In the genomic region with DNA sequence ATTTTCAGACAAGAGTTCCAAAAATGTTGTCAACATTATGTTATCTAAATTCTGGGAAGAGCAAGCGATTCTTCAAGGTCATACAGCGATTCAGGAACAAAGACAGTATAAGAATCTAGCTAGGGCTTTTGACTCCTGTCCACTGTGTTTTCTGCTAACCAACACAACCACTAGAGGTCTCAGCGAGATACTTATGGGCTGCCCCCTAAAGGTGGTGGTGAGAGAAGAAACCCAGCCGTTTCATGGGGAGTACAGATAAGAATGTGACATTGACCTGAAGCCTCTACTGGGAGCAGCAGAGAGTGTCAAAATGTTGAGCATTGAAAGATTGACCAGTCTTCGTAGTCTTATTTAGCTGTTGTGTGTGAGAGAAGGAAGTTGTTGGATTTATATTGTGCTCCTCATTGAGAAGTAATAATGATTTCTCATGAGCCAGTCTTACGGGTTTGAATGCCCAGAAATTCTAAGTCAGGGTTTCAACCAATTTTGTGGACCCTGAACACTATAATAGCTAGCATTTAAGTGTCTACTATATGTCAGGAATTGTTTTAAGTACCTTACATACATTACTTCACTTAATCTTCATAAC, we compare ENCODE assay signal across 1 cellular context.
TF ChIP-seq lines count a peak whose summit lies in the region.

No MANE protein-coding gene starts in this region.

TF ChIP-seq in HepG2, 621 proteins besides CTCF, POLR2A, EP300 and RAD21 (continued from another document and continues in another):
- TF ChIP-seq, protein P1, sequence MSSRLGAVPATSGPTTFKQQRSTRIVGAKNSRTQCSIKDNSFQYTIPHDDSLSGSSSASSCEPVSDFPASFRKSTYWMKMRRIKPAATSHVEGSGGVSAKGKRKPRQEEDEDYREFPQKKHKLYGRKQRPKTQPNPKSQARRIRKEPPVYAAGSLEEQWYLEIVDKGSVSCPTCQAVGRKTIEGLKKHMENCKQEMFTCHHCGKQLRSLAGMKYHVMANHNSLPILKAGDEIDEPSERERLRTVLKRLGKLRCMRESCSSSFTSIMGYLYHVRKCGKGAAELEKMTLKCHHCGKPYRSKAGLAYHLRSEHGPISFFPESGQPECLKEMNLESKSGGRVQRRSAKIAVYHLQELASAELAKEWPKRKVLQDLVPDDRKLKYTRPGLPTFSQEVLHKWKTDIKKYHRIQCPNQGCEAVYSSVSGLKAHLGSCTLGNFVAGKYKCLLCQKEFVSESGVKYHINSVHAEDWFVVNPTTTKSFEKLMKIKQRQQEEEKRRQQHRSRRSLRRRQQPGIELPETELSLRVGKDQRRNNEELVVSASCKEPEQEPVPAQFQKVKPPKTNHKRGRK (CRISPR knock-in tag; IDR thresholded peaks at IDR 0.05) = no peak
- TF ChIP-seq, protein P2, sequence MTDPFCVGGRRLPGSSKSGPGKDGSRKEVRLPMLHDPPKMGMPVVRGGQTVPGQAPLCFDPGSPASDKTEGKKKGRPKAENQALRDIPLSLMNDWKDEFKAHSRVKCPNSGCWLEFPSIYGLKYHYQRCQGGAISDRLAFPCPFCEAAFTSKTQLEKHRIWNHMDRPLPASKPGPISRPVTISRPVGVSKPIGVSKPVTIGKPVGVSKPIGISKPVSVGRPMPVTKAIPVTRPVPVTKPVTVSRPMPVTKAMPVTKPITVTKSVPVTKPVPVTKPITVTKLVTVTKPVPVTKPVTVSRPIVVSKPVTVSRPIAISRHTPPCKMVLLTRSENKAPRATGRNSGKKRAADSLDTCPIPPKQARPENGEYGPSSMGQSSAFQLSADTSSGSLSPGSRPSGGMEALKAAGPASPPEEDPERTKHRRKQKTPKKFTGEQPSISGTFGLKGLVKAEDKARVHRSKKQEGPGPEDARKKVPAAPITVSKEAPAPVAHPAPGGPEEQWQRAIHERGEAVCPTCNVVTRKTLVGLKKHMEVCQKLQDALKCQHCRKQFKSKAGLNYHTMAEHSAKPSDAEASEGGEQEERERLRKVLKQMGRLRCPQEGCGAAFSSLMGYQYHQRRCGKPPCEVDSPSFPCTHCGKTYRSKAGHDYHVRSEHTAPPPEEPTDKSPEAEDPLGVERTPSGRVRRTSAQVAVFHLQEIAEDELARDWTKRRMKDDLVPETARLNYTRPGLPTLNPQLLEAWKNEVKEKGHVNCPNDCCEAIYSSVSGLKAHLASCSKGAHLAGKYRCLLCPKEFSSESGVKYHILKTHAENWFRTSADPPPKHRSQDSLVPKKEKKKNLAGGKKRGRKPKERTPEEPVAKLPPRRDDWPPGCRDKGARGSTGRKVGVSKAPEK (CRISPR knock-in tag; IDR thresholded peaks at IDR 0.05; ENCODE audit: borderline replicate concordance) = no peak
- TF ChIP-seq HIVEP1 (CRISPR knock-in tag; IDR thresholded peaks at IDR 0.05) (no peak), KDM2A (CRISPR knock-in tag; IDR thresholded peaks at IDR 0.05; ENCODE audit: borderline replicate concordance, low read depth) (0 out of 2 replicates have a peak, but pooled peaks have one; percentile 29), MAZ (IDR thresholded peaks at IDR 0.05; ENCODE audit: borderline replicate concordance, low read depth, low read length) (0 out of 2 replicates have a peak, but pooled peaks have one; percentile 39), MAZ (CRISPR knock-in tag; IDR thresholded peaks at IDR 0.05; ENCODE audit: low read depth) (no peak), TBL1XR1 (IDR thresholded peaks at IDR 0.05; ENCODE audit: borderline replicate concordance, low read length, partially characterized antibody) (peak; percentile 24), MED8 (CRISPR knock-in tag; IDR thresholded peaks at IDR 0.05; ENCODE audit: insufficient replicate concordance) (no peak), ZFYVE20 (CRISPR knock-in tag; IDR thresholded peaks at IDR 0.05; ENCODE audit: borderline replicate concordance, low read depth) (no peak), ZMYM3 (CRISPR knock-in tag; IDR thresholded peaks at IDR 0.05) (peak; percentile 52; the same call in 1 of the 2 replicates), NR2F6 (IDR thresholded peaks at IDR 0.05) (peak; percentile 50; the same call in 1 of the 2 replicates), NR2F6 (CRISPR knock-in tag; IDR thresholded peaks at IDR 0.05) (peak; percentile 74), CC2D1A (CRISPR knock-in tag; IDR thresholded peaks at IDR 0.05) (no peak), ZNF121 (CRISPR knock-in tag; IDR thresholded peaks at IDR 0.05) (no peak), ZKSCAN8 (CRISPR knock-in tag; IDR thresholded peaks at IDR 0.05; ENCODE audit: borderline replicate concordance) (peak; percentile 52; the same call in 1 of the 2 replicates), KAT7 (CRISPR knock-in tag; IDR thresholded peaks at IDR 0.05; ENCODE audit: borderline replicate concordance) (0 out of 2 replicates have a peak, but pooled peaks have one; percentile 47), FOXK1 (CRISPR knock-in tag; IDR thresholded peaks at IDR 0.05; ENCODE audit: borderline replicate concordance, low read depth) (peak; percentile 66; the same call in 1 of the 2 replicates), CEBPG (CRISPR knock-in tag; IDR thresholded peaks at IDR 0.05) (no peak), SRSF1 (optimal IDR thresholded peaks at IDR 0.05; ENCODE audit: low read depth, low read length) (no peak), NONO (IDR thresholded peaks at IDR 0.05) (no peak), NONO (CRISPR knock-in tag; conservative IDR thresholded peaks at IDR 0.05) (peak; percentile 60; the same call in 1 of the 2 replicates), GPN1 (CRISPR knock-in tag; IDR thresholded peaks at IDR 0.05; ENCODE audit: borderline replicate concordance) (no peak), POGZ (CRISPR knock-in tag; IDR thresholded peaks at IDR 0.05) (peak; percentile 85), ZNF713 (CRISPR knock-in tag; IDR thresholded peaks at IDR 0.05) (no peak), FOXC1 (CRISPR knock-in tag; IDR thresholded peaks at IDR 0.05; ENCODE audit: borderline replicate concordance) (no peak), ZNF569 (CRISPR knock-in tag; IDR thresholded peaks at IDR 0.05; ENCODE audit: borderline replicate concordance) (no peak), SSRP1 (CRISPR knock-in tag; IDR thresholded peaks at IDR 0.05) (0 out of 2 replicates have a peak, but pooled peaks have one; percentile 70), YY1 (IDR thresholded peaks at IDR 0.05; ENCODE audit: insufficient read depth, insufficient replicate concordance, low read depth, low read length) (no peak), NCOA2 (CRISPR knock-in tag; IDR thresholded peaks at IDR 0.05) (0 out of 2 replicates have a peak, but pooled peaks have one; percentile 25), ZKSCAN5 (CRISPR knock-in tag; IDR thresholded peaks at IDR 0.05) (no peak), PHF5A (CRISPR knock-in tag; IDR thresholded peaks at IDR 0.05; ENCODE audit: low read depth, unreplicated experiment) (peak; percentile 65), EHMT2 (IDR thresholded peaks at IDR 0.05; ENCODE audit: borderline replicate concordance, low read depth, low read length) (no peak), ZNF367 (CRISPR knock-in tag; IDR thresholded peaks at IDR 0.05; ENCODE audit: borderline replicate concordance) (no peak), FOXJ3 (CRISPR knock-in tag; IDR thresholded peaks at IDR 0.05; ENCODE audit: borderline replicate concordance) (no peak; the same call in 1 of the 2 replicates), TBX3 (IDR thresholded peaks at IDR 0.05; ENCODE audit: borderline replicate concordance) (no peak), KLF6 (CRISPR knock-in tag; IDR thresholded peaks at IDR 0.05) (no peak), HNF4G (IDR thresholded peaks at IDR 0.05; ENCODE audit: borderline replicate concordance, low read depth, low read length) (no peak), HNF4G (CRISPR knock-in tag; IDR thresholded peaks at IDR 0.05; ENCODE audit: borderline replicate concordance, low read depth) (no peak), HNF4A (CRISPR knock-in tag; IDR thresholded peaks at IDR 0.05) (peak; percentile 50), ZFP1 (CRISPR knock-in tag; IDR thresholded peaks at IDR 0.05) (no peak), TARDBP (CRISPR knock-in tag; IDR thresholded peaks at IDR 0.05) (0 out of 2 replicates have a peak, but pooled peaks have one; percentile 20)
- TF ChIP-seq, protein P3, sequence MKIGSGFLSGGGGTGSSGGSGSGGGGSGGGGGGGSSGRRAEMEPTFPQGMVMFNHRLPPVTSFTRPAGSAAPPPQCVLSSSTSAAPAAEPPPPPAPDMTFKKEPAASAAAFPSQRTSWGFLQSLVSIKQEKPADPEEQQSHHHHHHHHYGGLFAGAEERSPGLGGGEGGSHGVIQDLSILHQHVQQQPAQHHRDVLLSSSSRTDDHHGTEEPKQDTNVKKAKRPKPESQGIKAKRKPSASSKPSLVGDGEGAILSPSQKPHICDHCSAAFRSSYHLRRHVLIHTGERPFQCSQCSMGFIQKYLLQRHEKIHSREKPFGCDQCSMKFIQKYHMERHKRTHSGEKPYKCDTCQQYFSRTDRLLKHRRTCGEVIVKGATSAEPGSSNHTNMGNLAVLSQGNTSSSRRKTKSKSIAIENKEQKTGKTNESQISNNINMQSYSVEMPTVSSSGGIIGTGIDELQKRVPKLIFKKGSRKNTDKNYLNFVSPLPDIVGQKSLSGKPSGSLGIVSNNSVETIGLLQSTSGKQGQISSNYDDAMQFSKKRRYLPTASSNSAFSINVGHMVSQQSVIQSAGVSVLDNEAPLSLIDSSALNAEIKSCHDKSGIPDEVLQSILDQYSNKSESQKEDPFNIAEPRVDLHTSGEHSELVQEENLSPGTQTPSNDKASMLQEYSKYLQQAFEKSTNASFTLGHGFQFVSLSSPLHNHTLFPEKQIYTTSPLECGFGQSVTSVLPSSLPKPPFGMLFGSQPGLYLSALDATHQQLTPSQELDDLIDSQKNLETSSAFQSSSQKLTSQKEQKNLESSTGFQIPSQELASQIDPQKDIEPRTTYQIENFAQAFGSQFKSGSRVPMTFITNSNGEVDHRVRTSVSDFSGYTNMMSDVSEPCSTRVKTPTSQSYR (CRISPR knock-in tag; IDR thresholded peaks at IDR 0.05; ENCODE audit: borderline replicate concordance) = no peak
- TF ChIP-seq, protein P4, sequence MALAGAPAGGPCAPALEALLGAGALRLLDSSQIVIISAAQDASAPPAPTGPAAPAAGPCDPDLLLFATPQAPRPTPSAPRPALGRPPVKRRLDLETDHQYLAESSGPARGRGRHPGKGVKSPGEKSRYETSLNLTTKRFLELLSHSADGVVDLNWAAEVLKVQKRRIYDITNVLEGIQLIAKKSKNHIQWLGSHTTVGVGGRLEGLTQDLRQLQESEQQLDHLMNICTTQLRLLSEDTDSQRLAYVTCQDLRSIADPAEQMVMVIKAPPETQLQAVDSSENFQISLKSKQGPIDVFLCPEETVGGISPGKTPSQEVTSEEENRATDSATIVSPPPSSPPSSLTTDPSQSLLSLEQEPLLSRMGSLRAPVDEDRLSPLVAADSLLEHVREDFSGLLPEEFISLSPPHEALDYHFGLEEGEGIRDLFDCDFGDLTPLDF (CRISPR knock-in tag; IDR thresholded peaks at IDR 0.05) = no peak
- TF ChIP-seq, protein P5, sequence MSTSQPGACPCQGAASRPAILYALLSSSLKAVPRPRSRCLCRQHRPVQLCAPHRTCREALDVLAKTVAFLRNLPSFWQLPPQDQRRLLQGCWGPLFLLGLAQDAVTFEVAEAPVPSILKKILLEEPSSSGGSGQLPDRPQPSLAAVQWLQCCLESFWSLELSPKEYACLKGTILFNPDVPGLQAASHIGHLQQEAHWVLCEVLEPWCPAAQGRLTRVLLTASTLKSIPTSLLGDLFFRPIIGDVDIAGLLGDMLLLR (CRISPR knock-in tag; IDR thresholded peaks at IDR 0.05) = no peak
- TF ChIP-seq, protein P6, sequence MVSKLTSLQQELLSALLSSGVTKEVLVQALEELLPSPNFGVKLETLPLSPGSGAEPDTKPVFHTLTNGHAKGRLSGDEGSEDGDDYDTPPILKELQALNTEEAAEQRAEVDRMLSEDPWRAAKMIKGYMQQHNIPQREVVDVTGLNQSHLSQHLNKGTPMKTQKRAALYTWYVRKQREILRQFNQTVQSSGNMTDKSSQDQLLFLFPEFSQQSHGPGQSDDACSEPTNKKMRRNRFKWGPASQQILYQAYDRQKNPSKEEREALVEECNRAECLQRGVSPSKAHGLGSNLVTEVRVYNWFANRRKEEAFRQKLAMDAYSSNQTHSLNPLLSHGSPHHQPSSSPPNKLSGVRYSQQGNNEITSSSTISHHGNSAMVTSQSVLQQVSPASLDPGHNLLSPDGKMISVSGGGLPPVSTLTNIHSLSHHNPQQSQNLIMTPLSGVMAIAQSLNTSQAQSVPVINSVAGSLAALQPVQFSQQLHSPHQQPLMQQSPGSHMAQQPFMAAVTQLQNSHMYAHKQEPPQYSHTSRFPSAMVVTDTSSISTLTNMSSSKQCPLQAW (CRISPR knock-in tag; IDR thresholded peaks at IDR 0.05) = peak; percentile 63; the same call in 1 of the 2 replicates
- TF ChIP-seq, protein P7, sequence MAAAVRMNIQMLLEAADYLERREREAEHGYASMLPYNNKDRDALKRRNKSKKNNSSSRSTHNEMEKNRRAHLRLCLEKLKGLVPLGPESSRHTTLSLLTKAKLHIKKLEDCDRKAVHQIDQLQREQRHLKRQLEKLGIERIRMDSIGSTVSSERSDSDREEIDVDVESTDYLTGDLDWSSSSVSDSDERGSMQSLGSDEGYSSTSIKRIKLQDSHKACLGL (CRISPR knock-in tag; IDR thresholded peaks at IDR 0.05) = no peak
- TF ChIP-seq, protein P8, sequence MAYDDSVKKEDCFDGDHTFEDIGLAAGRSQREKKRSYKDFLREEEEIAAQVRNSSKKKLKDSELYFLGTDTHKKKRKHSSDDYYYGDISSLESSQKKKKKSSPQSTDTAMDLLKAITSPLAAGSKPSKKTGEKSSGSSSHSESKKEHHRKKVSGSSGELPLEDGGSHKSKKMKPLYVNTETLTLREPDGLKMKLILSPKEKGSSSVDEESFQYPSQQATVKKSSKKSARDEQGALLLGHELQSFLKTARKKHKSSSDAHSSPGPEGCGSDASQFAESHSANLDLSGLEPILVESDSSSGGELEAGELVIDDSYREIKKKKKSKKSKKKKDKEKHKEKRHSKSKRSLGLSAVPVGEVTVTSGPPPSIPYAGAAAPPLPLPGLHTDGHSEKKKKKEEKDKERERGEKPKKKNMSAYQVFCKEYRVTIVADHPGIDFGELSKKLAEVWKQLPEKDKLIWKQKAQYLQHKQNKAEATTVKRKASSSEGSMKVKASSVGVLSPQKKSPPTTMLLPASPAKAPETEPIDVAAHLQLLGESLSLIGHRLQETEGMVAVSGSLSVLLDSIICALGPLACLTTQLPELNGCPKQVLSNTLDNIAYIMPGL (CRISPR knock-in tag; IDR thresholded peaks at IDR 0.05; ENCODE audit: borderline replicate concordance in 1 of 2, low read depth in 1 of 2) = peak; percentile 79 to 95
- TF ChIP-seq, protein P9, sequence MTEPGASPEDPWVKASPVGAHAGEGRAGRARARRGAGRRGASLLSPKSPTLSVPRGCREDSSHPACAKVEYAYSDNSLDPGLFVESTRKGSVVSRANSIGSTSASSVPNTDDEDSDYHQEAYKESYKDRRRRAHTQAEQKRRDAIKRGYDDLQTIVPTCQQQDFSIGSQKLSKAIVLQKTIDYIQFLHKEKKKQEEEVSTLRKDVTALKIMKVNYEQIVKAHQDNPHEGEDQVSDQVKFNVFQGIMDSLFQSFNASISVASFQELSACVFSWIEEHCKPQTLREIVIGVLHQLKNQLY (CRISPR knock-in tag; IDR thresholded peaks at IDR 0.05) = 0 out of 2 replicates have a peak, but pooled peaks have one; percentile 33
